ENCODE assay signal across 8 cellular contexts in genomic region chr9:130712564-130713285, GRCh38. TPM values are rescaled to one million over a fixed set of nuclear protein-coding genes. Genes with fewer than 3 reads are reported as not detected.
A peak's percentile ranks its signal among the peaks of the same experiment; 100 is the strongest.
DNase-seq lines count a peak whose midpoint lies in the region; ATAC-seq, FAIRE-seq and TF ChIP-seq lines count a peak whose summit lies in the region.

No MANE protein-coding gene starts in this region.

- H3K9me3 Mint-ChIP-seq in type B pancreatic cell = no peaks in the 10 kb centered on the region

- DNase-seq in GM12891 (ENCODE audit: insufficient read length, low spot score) (peak; percentile 97), NCI-H1417 treated with DMSO at 0.1 percent for 48 hours (lab: John Stamatoyannopoulos, UW) (peak; percentile 81), SW 1271 (lab: John Stamatoyannopoulos, UW) (peak; percentile 98 to 99), heart left ventricle (peak; percentile 98 to 99 (median 99)), pons (ENCODE audit: low spot score) (peak; percentile 98), type B pancreatic cell (ENCODE audit: extremely low spot score, unreplicated experiment) (peak; percentile 96)

- WGBS in adipose tissue, 3 donors = 0 to 1% (median 0%) methylated on average over 55 to 68 of the region's 68 CpGs
- WGBS in heart left ventricle, 4 donors = 0 to 1% (median 1%) methylated on average over 28 to 68 of the region's 68 CpGs

- H3K4me1 Mint-ChIP-seq in type B pancreatic cell (ENCODE audit: unreplicated experiment) = peaks cover 24% of the 10 kb centered on the region

- FAIRE-seq in GM12891 (lab: Jason Lieb, UNC) = peak; percentile 88

- peak overlapping the region; percentile 56 to 100 (median 84) for H3K4me3 ChIP-seq in heart left ventricle

- H3K9me3 ChIP-seq in heart left ventricle = no peaks in the 10 kb centered on the region

- TF ChIP-seq POLR2A in GM12891 (IDR thresholded peaks at IDR 0.05; ENCODE audit: low read depth, low read length) = no peak; the same call in 1 of the 2 replicates
- peak in 1 of 2 donors; percentile 80 for TF ChIP-seq POLR2A in heart left ventricle (IDR thresholded peaks at IDR 0.05)

- TF ChIP-seq CTCF in heart left ventricle (IDR thresholded peaks at IDR 0.05) (no peak), type B pancreatic cell (conservative IDR thresholded peaks at IDR 0.05) (no peak)

- peak overlapping the region; percentile 96 for H3K4me3 Mint-ChIP-seq in type B pancreatic cell

- peak overlapping the region; percentile 96 for H3K27ac Mint-ChIP-seq in type B pancreatic cell

- no peaks in the 10 kb centered on the region for H3K36me3 Mint-ChIP-seq in type B pancreatic cell

- H3K27ac ChIP-seq in adipose tissue (ENCODE audit: low read depth, low read length) (peak overlapping the region; percentile 99), heart left ventricle (peak overlapping the region; percentile 93 to 99 (median 98))

- H3K27me3 ChIP-seq in heart left ventricle = no peaks in the 10 kb centered on the region

- H3K36me3 ChIP-seq in heart left ventricle = no peaks in the 10 kb centered on the region

- intact Hi-C loops in heart left ventricle (cut with DNase I) = loop anchor here in 7 of 10 donors (1.0 to 10.0 kb wide), 7 partner anchors 19 to 1600 kb away; partner anchors contain the start of genes ABL1 (in 2 of the 7), CRAT (in 1 of the 7), EXOSC2 (in 1 of the 7) and PTPA (in 1 of the 7)

- ATAC-seq in HG02798 (IDR thresholded peaks at IDR 0.05; ENCODE audit: poor library complexity, unreplicated experiment) = peak; percentile 97
- ATAC-seq in heart left ventricle = peak; percentile 97 to 99 (median 98)

- H3K27me3 Mint-ChIP-seq in type B pancreatic cell = no peaks in the 10 kb centered on the region

- H3K4me1 ChIP-seq in heart left ventricle = peaks cover 0 to 48% (median 28%) of the 10 kb centered on the region in 12 donors

TF ChIP-seq in GM12891, 5 proteins besides CTCF, POLR2A, EP300 and RAD21:
- no peak for TF ChIP-seq PAX5 (IDR thresholded peaks at IDR 0.05; ENCODE audit: insufficient read depth, low read length, severe bottlenecking)
- no peak for TF ChIP-seq SPI1 (IDR thresholded peaks at IDR 0.05; ENCODE audit: low read depth, low read length)
- TF ChIP-seq POU2F2 (IDR thresholded peaks at IDR 0.05; ENCODE audit: low read depth, low read length) = no peak
- TF ChIP-seq POLR2AphosphoS5 (IDR thresholded peaks at IDR 0.05; ENCODE audit: low read depth, low read length) = peak; percentile 74
- peak; percentile 81 for TF ChIP-seq TAF1 (IDR thresholded peaks at IDR 0.05; ENCODE audit: low read depth, low read length)

RNA-seq across cellular contexts. Expression of gene EXOSC2, which starts 19.1 kb away (rescaled TPM):
- polyA plus RNA-seq in GM12891 (2012; ENCODE audit: low read depth, missing spikeins) = 23.6 TPM
- polyA plus RNA-seq in adipose tissue = 10 to 100 TPM in 2 of 3 donors, 1 to 10 TPM in 1; 9.6 to 19.6 (median 18.6) TPM
- 10 to 100 TPM; 10.6 to 16.0 (median 13.1) TPM for total RNA-seq in heart left ventricle
- polyA plus RNA-seq in heart left ventricle = 10 to 100 TPM; 10.6 to 19.7 TPM
- 38.9 and 57.2 TPM in 2 replicates for total RNA-seq in type B pancreatic cell (ENCODE audit: low replicate concordance)

RNA-seq across cellular contexts. Expression of gene PRDM12, which starts 48.3 kb away (rescaled TPM):
- polyA plus RNA-seq in GM12891 (2012; ENCODE audit: low read depth, missing spikeins) = not detected
- polyA plus RNA-seq in adipose tissue = under 1 TPM in 1 of 3 donors, not detected in 2; 0.03 TPM
- under 1 TPM in 1 of 9 donors, not detected in 8; 0.14 TPM for total RNA-seq in heart left ventricle
- polyA plus RNA-seq in heart left ventricle = not detected
- 0.34 and 0.50 TPM in 2 replicates for total RNA-seq in type B pancreatic cell (ENCODE audit: low replicate concordance)

Comparison
In these comparisons a context has a peak if more than half of its experiments do, and no peak if none do; other contexts are left out.
1. Peak in every context shown above with its lines: DNase-seq, ATAC-seq, H3K4me3 ChIP-seq and H3K27ac ChIP-seq.